ENCODE assay signal across 1 cellular context in the genomic region with DNA sequence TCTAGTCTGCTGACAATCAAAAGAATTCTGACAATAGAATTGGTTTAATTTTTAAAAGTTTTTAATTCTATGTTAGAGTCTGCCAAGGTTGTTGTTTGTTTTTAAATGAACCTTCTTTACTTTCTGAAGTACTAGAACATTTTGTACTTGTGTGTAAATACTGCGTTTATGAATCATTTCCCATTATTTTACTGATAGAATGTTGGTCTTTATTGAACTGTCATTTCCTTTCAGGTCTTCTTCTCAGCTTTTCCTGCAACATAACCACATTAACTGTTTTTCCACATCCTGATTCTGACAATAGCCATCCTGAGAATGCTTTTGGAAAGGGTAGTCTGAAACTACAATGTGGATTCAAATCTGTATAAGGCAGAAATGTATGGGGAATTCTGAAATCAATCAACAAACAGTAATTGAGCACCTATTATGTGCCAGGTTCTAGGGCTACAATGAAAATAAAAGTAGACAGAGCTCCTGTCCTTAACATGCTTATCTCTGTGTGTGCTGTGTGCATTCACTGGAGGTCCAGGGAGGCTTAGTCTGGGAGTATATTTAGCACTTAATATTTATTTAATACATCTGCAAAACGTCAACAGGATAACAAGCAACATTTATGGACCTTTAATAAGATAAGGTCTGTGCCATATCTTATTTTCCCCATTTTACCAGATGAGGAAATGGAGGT.
TF ChIP-seq lines count a peak whose summit lies in the region.

No MANE protein-coding gene starts in this region.

TF ChIP-seq in IMR-90, 13 proteins besides CTCF, POLR2A, EP300 and RAD21 (continued from another document):
- no peak for TF ChIP-seq NFE2L2 (IDR thresholded peaks at IDR 0.05; ENCODE audit: low read depth, low read length)
- TF ChIP-seq MAFK (IDR thresholded peaks at IDR 0.05; ENCODE audit: low read depth, low read length) = no peak
- no peak for TF ChIP-seq ELK1 (IDR thresholded peaks at IDR 0.05; ENCODE audit: borderline replicate concordance, low read depth, low read length)
- TF ChIP-seq RFX5 (IDR thresholded peaks at IDR 0.05; ENCODE audit: low read depth, low read length) = no peak
- TF ChIP-seq FOS (IDR thresholded peaks at IDR 0.05; ENCODE audit: low read depth, low read length) = no peak
- TF ChIP-seq CEBPB (IDR thresholded peaks at IDR 0.05; ENCODE audit: low read depth, low read length) = no peak
- TF ChIP-seq CHD1 (IDR thresholded peaks at IDR 0.05; ENCODE audit: low read depth, low read length) = no peak
